Comparison of ENCODE assay signal across 17 cellular contexts in genomic region chr11:117279711-117280376, GRCh38. TPM values are rescaled to one million over a fixed set of nuclear protein-coding genes. Genes with fewer than 3 reads are reported as not detected.
DNase-seq lines count a peak whose midpoint lies in the region; ATAC-seq and TF ChIP-seq lines count a peak whose summit lies in the region.
"Had no signal": no experiment of that assay in that cellular context is flagged by ENCODE, and none has a peak within 500 bp of the region (broad histone marks: within the 10 kb centered on the region; RNA-seq: fewer than 3 reads in every experiment).

No MANE protein-coding gene starts in this region.

- POLR2A ChIA-PET in activated CD4-positive, alpha-beta T cell treated with anti-CD3 and anti-CD28 coated beads for 36 hours (lab: Charles Lee), result no interaction called here
- POLR2A ChIA-PET in activated CD8-positive, alpha-beta T cell treated with anti-CD3 and anti-CD28 coated beads, Interleukin-2, amount 10 ng/mL, durations not matched to agents 7 days and 5 days (lab: Charles Lee), result no interaction called here

- no peak for DNase-seq in activated CD4-positive, alpha-beta T cell treated with anti-CD3 and anti-CD28 coated beads for 36 hours
- DNase-seq in activated CD4-positive, alpha-beta T cell treated with anti-CD3 and anti-CD28 coated beads, Interleukin-2, amount 50 U/mL, for 48 hours, result no peak
- no peak for DNase-seq in HFFc6
- DNase-seq in activated CD8-positive, alpha-beta T cell treated with anti-CD3 and anti-CD28 coated beads, Interleukin-2, amount 10 ng/mL, durations not matched to agents 7 days and 5 days, result no peak
- no peak for DNase-seq in mesothelial cell of epicardium (ENCODE audit: low spot score in 2 of 2, unreplicated experiment in 2 of 2)
- no peak for DNase-seq in dedifferentiated amniotic fluid mesenchymal stem cell (ENCODE audit: extremely low spot score)
- DNase-seq in endodermal cell, result no peak
- DNase-seq: anterior cingulate cortex; C1 segment of cervical spinal cord; colonic mucosa; DND-41; glutamatergic neuron; immature natural killer cell; stimulated activated naive CD4-positive, alpha-beta T cell treated with Interleukin-2 at 50 U/mL for 16 hours had no signal

- peaks cover 23% of the 10 kb centered on the region for H3K4me1 Mint-ChIP-seq in activated CD4-positive, alpha-beta T cell treated with anti-CD3 and anti-CD28 coated beads for 36 hours
- peaks cover 55% of the 10 kb centered on the region for H3K4me1 Mint-ChIP-seq in HFFc6 (ENCODE audit: low read depth)
- H3K4me1 Mint-ChIP-seq in activated CD8-positive, alpha-beta T cell treated with anti-CD3 and anti-CD28 coated beads, Interleukin-2, amount 10 ng/mL, durations not matched to agents 7 days and 5 days (ENCODE audit: low read depth), result peaks cover 13% of the 10 kb centered on the region
- H3K4me1 Mint-ChIP-seq in mesothelial cell of epicardium, result peaks cover 24% of the 10 kb centered on the region
- H3K4me1 Mint-ChIP-seq in endodermal cell, result peaks cover 13% of the 10 kb centered on the region

- H3K4me3 Mint-ChIP-seq in activated CD4-positive, alpha-beta T cell treated with anti-CD3 and anti-CD28 coated beads for 36 hours, result peak overlapping the region; percentile 3
- no peak overlapping the region for H3K4me3 Mint-ChIP-seq in HFFc6
- no peak overlapping the region for H3K4me3 Mint-ChIP-seq in activated CD8-positive, alpha-beta T cell treated with anti-CD3 and anti-CD28 coated beads, Interleukin-2, amount 10 ng/mL, durations not matched to agents 7 days and 5 days
- no peak overlapping the region for H3K4me3 Mint-ChIP-seq in mesothelial cell of epicardium
- no peak overlapping the region for H3K4me3 Mint-ChIP-seq in endodermal cell
- H3K4me3 Mint-ChIP-seq: immature natural killer cell, neural progenitor cell had no signal

- peaks cover 52% of the 10 kb centered on the region for H3K36me3 ChIP-seq in endodermal cell (ENCODE audit: control insufficient read depth, insufficient read depth, low read length)
- H3K36me3 ChIP-seq: colonic mucosa, neural progenitor cell had no signal

- no peak overlapping the region for H3K4me3 ChIP-seq in endodermal cell (ENCODE audit: low read length)
- H3K4me3 ChIP-seq: colonic mucosa, neural progenitor cell had no signal

- no peak for TF ChIP-seq CTCF in HFFc6 (IDR thresholded peaks at IDR 0.05)
- no peak for TF ChIP-seq CTCF in mesothelial cell of epicardium (IDR thresholded peaks at IDR 0.05; ENCODE audit: unreplicated experiment)
- no peak for TF ChIP-seq CTCF in endodermal cell (conservative IDR thresholded peaks at IDR 0.05)

- H3K36me3 Mint-ChIP-seq in activated CD4-positive, alpha-beta T cell treated with anti-CD3 and anti-CD28 coated beads for 36 hours (ENCODE audit: low read depth), result peaks cover 28% of the 10 kb centered on the region
- peaks cover 43% of the 10 kb centered on the region for H3K36me3 Mint-ChIP-seq in HFFc6 (ENCODE audit: low read depth)
- peaks cover 44% of the 10 kb centered on the region for H3K36me3 Mint-ChIP-seq in activated CD8-positive, alpha-beta T cell treated with anti-CD3 and anti-CD28 coated beads, Interleukin-2, amount 10 ng/mL, durations not matched to agents 7 days and 5 days (ENCODE audit: low read depth)
- peaks cover 36% of the 10 kb centered on the region for H3K36me3 Mint-ChIP-seq in mesothelial cell of epicardium
- peaks cover 53% of the 10 kb centered on the region for H3K36me3 Mint-ChIP-seq in endodermal cell (ENCODE audit: low read depth)

- no peak overlapping the region for H3K27ac ChIP-seq in endodermal cell (ENCODE audit: low read depth, low read length)
- H3K27ac ChIP-seq: colonic mucosa, neural progenitor cell had no signal

- peak overlapping the region; percentile 60 for H3K27ac Mint-ChIP-seq in activated CD4-positive, alpha-beta T cell treated with anti-CD3 and anti-CD28 coated beads for 36 hours
- H3K27ac Mint-ChIP-seq in HFFc6 (peak overlapping the region; percentile 23; the same call in 1 of the 2 replicates), mesothelial cell of epicardium (peak overlapping the region; percentile 79), endodermal cell (no peak overlapping the region)
- peak overlapping the region; percentile 83 for H3K27ac Mint-ChIP-seq in activated CD8-positive, alpha-beta T cell treated with anti-CD3 and anti-CD28 coated beads, Interleukin-2, amount 10 ng/mL, durations not matched to agents 7 days and 5 days
- H3K27ac Mint-ChIP-seq: neural progenitor cell had no signal

- H3K9me3 Mint-ChIP-seq in activated CD4-positive, alpha-beta T cell treated with anti-CD3 and anti-CD28 coated beads for 36 hours (ENCODE audit: low read depth), result no peaks in the 10 kb centered on the region
- H3K9me3 Mint-ChIP-seq in HFFc6, result no peaks in the 10 kb centered on the region
- H3K9me3 Mint-ChIP-seq in activated CD8-positive, alpha-beta T cell treated with anti-CD3 and anti-CD28 coated beads, Interleukin-2, amount 10 ng/mL, durations not matched to agents 7 days and 5 days (ENCODE audit: insufficient read depth), result no peaks in the 10 kb centered on the region
- H3K9me3 Mint-ChIP-seq in mesothelial cell of epicardium, result no peaks in the 10 kb centered on the region
- H3K9me3 Mint-ChIP-seq in endodermal cell, result no peaks in the 10 kb centered on the region
- H3K9me3 Mint-ChIP-seq: immature natural killer cell, neural progenitor cell had no signal

- H3K27me3 Mint-ChIP-seq in activated CD4-positive, alpha-beta T cell treated with anti-CD3 and anti-CD28 coated beads for 36 hours, result no peaks in the 10 kb centered on the region
- H3K27me3 Mint-ChIP-seq in HFFc6 (ENCODE audit: insufficient read depth) (no peaks in the 10 kb centered on the region; the same call in 1 of the 2 replicates), mesothelial cell of epicardium (ENCODE audit: low read depth) (no peaks in the 10 kb centered on the region), endodermal cell (ENCODE audit: insufficient read depth) (no peaks in the 10 kb centered on the region)
- no peaks in the 10 kb centered on the region for H3K27me3 Mint-ChIP-seq in activated CD8-positive, alpha-beta T cell treated with anti-CD3 and anti-CD28 coated beads, Interleukin-2, amount 10 ng/mL, durations not matched to agents 7 days and 5 days (ENCODE audit: low read depth)

- CTCF ChIA-PET in activated CD4-positive, alpha-beta T cell treated with anti-CD3 and anti-CD28 coated beads for 36 hours (lab: Charles Lee), result no interaction called here
- CTCF ChIA-PET in activated CD8-positive, alpha-beta T cell treated with anti-CD3 and anti-CD28 coated beads, Interleukin-2, amount 10 ng/mL, durations not matched to agents 7 days and 5 days (lab: Charles Lee), result interaction anchor here (0.9 kb wide), 1 partner anchor 53 kb away, joined by 3 read pairs; no protein-coding TSS in a partner anchor

- H3K9me3 ChIP-seq in endodermal cell (ENCODE audit: control insufficient read depth, low read length), result no peaks in the 10 kb centered on the region
- H3K9me3 ChIP-seq: colonic mucosa had no signal

- peak; percentile 16 for ATAC-seq in activated CD4-positive, alpha-beta T cell treated with anti-CD3 and anti-CD28 coated beads for 36 hours
- peak; percentile 53 for ATAC-seq in activated CD8-positive, alpha-beta T cell treated with anti-CD3 and anti-CD28 coated beads, Interleukin-2, amount 10 ng/mL, durations not matched to agents 7 days and 5 days
- ATAC-seq in HG02870 (IDR thresholded peaks at IDR 0.05; ENCODE audit: unreplicated experiment), result no peak
- ATAC-seq: Panc1 had no signal

- H3K4me1 ChIP-seq in endodermal cell (ENCODE audit: control insufficient read depth, insufficient read depth, low read length), result no peaks in the 10 kb centered on the region
- H3K4me1 ChIP-seq: colonic mucosa had no signal

- intact Hi-C loops in activated CD4-positive, alpha-beta T cell treated with anti-CD3 and anti-CD28 coated beads for 36 hours (cut with DNase I, micrococcal nuclease), result no loop called here

- H3K27me3 ChIP-seq in endodermal cell (ENCODE audit: control insufficient read depth, insufficient read depth, low read length, poor library complexity, severe bottlenecking), result no peaks in the 10 kb centered on the region
- H3K27me3 ChIP-seq: colonic mucosa, neural progenitor cell had no signal

- WGBS in endodermal cell (ENCODE audit: insufficient coverage in 1 of 2, insufficient read length in 1 of 2), 2 experiments, result 92 to 98% methylated on average over 4 of the region's 4 CpGs

- H3K9ac ChIP-seq in endodermal cell (ENCODE audit: extremely low read depth, low read length, poor library complexity, severe bottlenecking), result no peak overlapping the region
- H3K9ac ChIP-seq: neural progenitor cell had no signal

RNA-seq across cellular contexts. Expression of gene BACE1-AS, which starts 11.3 kb away (rescaled TPM):
- total RNA-seq in activated CD4-positive, alpha-beta T cell treated with anti-CD3 and anti-CD28 coated beads for 36 hours, result 1 to 10 TPM; 3.1 to 4.9 TPM
- total RNA-seq in HFFc6 (2021; fragmentation: NEBNext Ultra II Directional; extraction: Animal tissue kit (Norgen Biotek cat#: 25700)), result 1 to 10 TPM; 4.3 to 6.4 (median 5.7) TPM
- total RNA-seq in activated CD8-positive, alpha-beta T cell treated with anti-CD3 and anti-CD28 coated beads, Interleukin-2, amount 10 ng/mL, durations not matched to agents 7 days and 5 days, result 1 to 10 TPM; 3.8 to 4.3 TPM
- 15.8 to 20.0 TPM (median 16.6 TPM) in 3 replicates for total RNA-seq in mesothelial cell of epicardium
- 10 to 100 TPM; 15.0 to 15.5 TPM for total RNA-seq in endodermal cell
- 8.9 TPM for polyA plus RNA-seq in endodermal cell (2013, experiment 1 of 2)
- 10.9 TPM for polyA plus RNA-seq in endodermal cell (2013, experiment 2 of 2)

RNA-seq across cellular contexts. Expression of gene BACE1, which starts 36.2 kb away (rescaled TPM):
- total RNA-seq in activated CD4-positive, alpha-beta T cell treated with anti-CD3 and anti-CD28 coated beads for 36 hours, result 1 to 10 TPM; 1.0 TPM
- 10 to 100 TPM; 59.6 to 80.8 (median 70.7) TPM for total RNA-seq in HFFc6 (2021; fragmentation: NEBNext Ultra II Directional; extraction: Animal tissue kit (Norgen Biotek cat#: 25700))
- total RNA-seq in activated CD8-positive, alpha-beta T cell treated with anti-CD3 and anti-CD28 coated beads, Interleukin-2, amount 10 ng/mL, durations not matched to agents 7 days and 5 days, result 1 to 10 TPM; 1.0 to 1.1 TPM
- total RNA-seq in mesothelial cell of epicardium (38.1 to 40.9 TPM (median 40.3 TPM) in 3 replicates), endodermal cell (10 to 100 TPM; 20.8 to 21.7 TPM)
- 25.3 TPM for polyA plus RNA-seq in endodermal cell (2013, experiment 1 of 2)
- 22.1 TPM for polyA plus RNA-seq in endodermal cell (2013, experiment 2 of 2)

RNA-seq across cellular contexts. Expression of gene RNF214, which starts 47.4 kb away (rescaled TPM):
- 10 to 100 TPM; 19.3 to 24.6 TPM for total RNA-seq in activated CD4-positive, alpha-beta T cell treated with anti-CD3 and anti-CD28 coated beads for 36 hours
- 10 to 100 TPM; 17.7 to 25.6 (median 22.1) TPM for total RNA-seq in HFFc6 (2021; fragmentation: NEBNext Ultra II Directional; extraction: Animal tissue kit (Norgen Biotek cat#: 25700))
- total RNA-seq in activated CD8-positive, alpha-beta T cell treated with anti-CD3 and anti-CD28 coated beads, Interleukin-2, amount 10 ng/mL, durations not matched to agents 7 days and 5 days, result 10 to 100 TPM; 19.5 to 21.2 TPM
- 39.5 to 44.8 TPM (median 39.9 TPM) in 3 replicates for total RNA-seq in mesothelial cell of epicardium
- 10 to 100 TPM; 46.4 to 51.1 TPM for total RNA-seq in endodermal cell
- 35.7 TPM for polyA plus RNA-seq in endodermal cell (2013, experiment 1 of 2)
- polyA plus RNA-seq in endodermal cell (2013, experiment 2 of 2), result 37.2 TPM

RNA-seq across cellular contexts. Expression of gene CEP164, which starts 47.8 kb away (rescaled TPM):
- total RNA-seq in activated CD4-positive, alpha-beta T cell treated with anti-CD3 and anti-CD28 coated beads for 36 hours, result 10 to 100 TPM; 30.3 to 31.0 TPM
- total RNA-seq in HFFc6 (2021; fragmentation: NEBNext Ultra II Directional; extraction: Animal tissue kit (Norgen Biotek cat#: 25700)), result 10 to 100 TPM; 29.0 to 35.6 (median 33.0) TPM
- total RNA-seq in activated CD8-positive, alpha-beta T cell treated with anti-CD3 and anti-CD28 coated beads, Interleukin-2, amount 10 ng/mL, durations not matched to agents 7 days and 5 days, result 10 to 100 TPM; 31.7 to 32.4 TPM
- total RNA-seq in mesothelial cell of epicardium (46.2 to 51.1 TPM (median 48.6 TPM) in 3 replicates), endodermal cell (10 to 100 TPM; 32.7 to 33.6 TPM)
- polyA plus RNA-seq in endodermal cell (2013, experiment 1 of 2), result 26.2 TPM
- 26.1 TPM for polyA plus RNA-seq in endodermal cell (2013, experiment 2 of 2)

RNA-seq across cellular contexts. Expression of gene PCSK7, which starts 48.0 kb away (rescaled TPM):
- total RNA-seq in activated CD4-positive, alpha-beta T cell treated with anti-CD3 and anti-CD28 coated beads for 36 hours, result 10 to 100 TPM; 95.0 to 96.2 TPM
- 10 to 100 TPM; 64.1 to 73.6 (median 68.0) TPM for total RNA-seq in HFFc6 (2021; fragmentation: NEBNext Ultra II Directional; extraction: Animal tissue kit (Norgen Biotek cat#: 25700))
- total RNA-seq in activated CD8-positive, alpha-beta T cell treated with anti-CD3 and anti-CD28 coated beads, Interleukin-2, amount 10 ng/mL, durations not matched to agents 7 days and 5 days, result 100 to 1,000 TPM; 160 to 161 TPM
- 57.0 to 66.0 TPM (median 64.4 TPM) in 3 replicates for total RNA-seq in mesothelial cell of epicardium
- 10 to 100 TPM; 56.5 to 58.6 TPM for total RNA-seq in endodermal cell
- 27.4 TPM for polyA plus RNA-seq in endodermal cell (2013, experiment 1 of 2)
- 21.1 TPM for polyA plus RNA-seq in endodermal cell (2013, experiment 2 of 2)

Comparison
In these comparisons a context has a peak if more than half of its experiments do, and no peak if none do; other contexts are left out.
1. RNA of gene BACE1, which starts 36.2 kb away (total RNA-seq): 59.6 to 80.8 TPM in HFFc6, 38.1 to 40.9 TPM in mesothelial cell of epicardium and 20.8 to 21.7 TPM in endodermal cell; 1.0 to 1.1 TPM in activated CD8-positive, alpha-beta T cell treated with anti-CD3 and anti-CD28 coated beads, Interleukin-2, amount 10 ng/mL, durations not matched to agents 7 days and 5 days and 1.0 TPM in activated CD4-positive, alpha-beta T cell treated with anti-CD3 and anti-CD28 coated beads for 36 hours; every median in the first group is over 10 times any median in the second.